21 cellular contexts compared by ENCODE assay signal in genomic region chr16:50537533-50538290, GRCh38. TPM values are rescaled to one million over a fixed set of nuclear protein-coding genes. Genes with fewer than 3 reads are reported as not detected.
"Had no signal": no experiment of that assay in that cellular context is flagged by ENCODE, and none has a peak within 500 bp of the region (broad histone marks: within the 10 kb centered on the region; RNA-seq: fewer than 3 reads in every experiment).

No MANE protein-coding gene starts in this region.

- H3K4me1 ChIP-seq: ascending aorta, esophagus squamous epithelium, lower lobe of right lung, tibial nerve, uterus had no signal

- H3K27ac ChIP-seq: ascending aorta, esophagus squamous epithelium, lower lobe of right lung, tibial nerve, uterus, VCaP had no signal

- H3K4me3 ChIP-seq: ascending aorta, esophagus squamous epithelium, lower lobe of right lung, tibial nerve, uterus had no signal

- H3K27me3 ChIP-seq: ascending aorta, tibial nerve, uterus had no signal

- DNase-seq: activated CD4-positive, alpha-beta T cell treated with anti-CD3 and anti-CD28 coated beads, Interleukin-2, amount 50 U/mL, for 1 hour; activated CD4-positive, CD25-positive, alpha-beta regulatory T cell treated with anti-CD3 and anti-CD28 coated beads, Interleukin-2, amount 50 U/mL, for 72 hours; activated effector memory CD4-positive, alpha-beta T cell treated with anti-CD3 and anti-CD28 coated beads, Interleukin-2, amount 50 U/mL, for 16 hours; activated T-cell treated with anti-CD3 and anti-CD28 coated beads, Interleukin-2, amount 50 U/mL, for 72 hours; dermis blood vessel endothelial cell; effector memory CD4-positive, alpha-beta T cell; esophagus squamous epithelium; left colon; lower lobe of right lung; occipital lobe; posterior cingulate gyrus; retina; stimulated activated CD4-positive, alpha-beta T cell treated with anti-CD3 and anti-CD28 coated beads, Interleukin-12 subunit alpha, Interleukin-12 subunit beta, amount 100 ng/mL, for 4 hours; stimulated activated CD4-positive, alpha-beta T cell treated with anti-CD3 and anti-CD28 coated beads, Interleukin-1b, Interleukin-23, amount 100 ng/mL, for 48 hours; stimulated activated naive CD8-positive, alpha-beta T cell treated with anti-CD3 and anti-CD28 coated beads, Interleukin-15, Interleukin-2, amounts not matched to agents 100 U/mL and 50 U/mL, for 24 hours; T-helper 2 cell; uterus had no signal

- H3K36me3 ChIP-seq: ascending aorta, esophagus squamous epithelium, lower lobe of right lung, tibial nerve, uterus had no signal

- H3K9me3 ChIP-seq: ascending aorta, esophagus squamous epithelium, lower lobe of right lung, tibial nerve, uterus had no signal

RNA-seq across cellular contexts. Expression of gene NKD1, which starts 10.5 kb away (rescaled TPM):
- polyA plus RNA-seq: endothelial cell of umbilical vein had no signal
